In the genomic region with DNA sequence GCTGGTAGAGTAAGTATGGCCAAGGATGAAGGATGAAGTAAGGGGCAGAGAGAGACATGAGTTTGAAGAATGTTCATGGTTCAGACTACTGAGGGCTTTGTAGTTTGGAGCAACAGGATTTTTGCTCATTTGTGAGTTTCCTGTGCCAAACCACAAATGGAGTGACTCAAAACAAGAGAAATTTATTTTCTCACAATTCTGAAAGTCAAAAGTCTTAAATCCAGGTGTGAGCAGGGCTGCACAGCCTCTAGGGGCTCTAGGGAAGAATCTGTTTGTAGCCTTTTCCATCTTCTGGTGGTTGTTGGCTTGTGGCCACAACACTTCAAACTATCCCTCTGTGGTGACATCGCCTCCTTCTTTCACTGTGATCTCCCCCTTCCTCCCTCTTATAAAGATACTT, we compare ENCODE assay signal across 12 cellular contexts. TPM values are rescaled to one million over a fixed set of nuclear protein-coding genes. Genes with fewer than 3 reads are reported as not detected.
A peak's percentile ranks its signal among the peaks of the same experiment; 100 is the strongest.
DNase-seq lines count a peak whose midpoint lies in the region; ATAC-seq and TF ChIP-seq lines count a peak whose summit lies in the region.
"Had no signal": no experiment of that assay in that cellular context is flagged by ENCODE, and none has a peak within 500 bp of the region (broad histone marks: within the 10 kb centered on the region; RNA-seq: fewer than 3 reads in every experiment).

No MANE protein-coding gene starts in this region.

- H3K79me2 ChIP-seq in GM23338 (replicated peaks; ENCODE audit: insufficient read depth): no peaks in the 10 kb centered on the region

- H3K9me2 ChIP-seq in GM23338 (ENCODE audit: insufficient read depth): no peaks in the 10 kb centered on the region

- no peaks in the 10 kb centered on the region; the same call in 2 of the 3 replicates for H3K4me1 Mint-ChIP-seq in GM23338

- DNase-seq in GM06990 (ENCODE audit: extremely low read depth, insufficient read length) (peak; percentile 6), astrocyte of the cerebellum (ENCODE audit: low read depth) (peak; percentile 5), GM23338 (ENCODE audit: low spot score) (no peak), NCI-H1048 (lab: John Stamatoyannopoulos, UW) (no peak), NCI-H1417 treated with DMSO at 0.1 percent for 48 hours (lab: John Stamatoyannopoulos, UW) (no peak)
- DNase-seq: NCI-H1092 treated with DMSO at 0.1 percent for 48 hours had no signal

- no peaks in the 10 kb centered on the region for H4K20me1 ChIP-seq in GM23338 (replicated peaks; ENCODE audit: insufficient read depth)

- H3K4me2 ChIP-seq in GM23338: no peak overlapping the region

- H3K9me3 Mint-ChIP-seq in GM23338: no peaks in the 10 kb centered on the region

- H3K27ac Mint-ChIP-seq in GM23338: no peak overlapping the region

- H3K27me3 Mint-ChIP-seq in GM23338 (ENCODE audit: insufficient read depth, low read depth, poor library complexity): no peaks in the 10 kb centered on the region

- no peaks in the 10 kb centered on the region for H3K4me1 ChIP-seq in GM23338 (ENCODE audit: insufficient read depth)

- no peak overlapping the region for H3K4me3 Mint-ChIP-seq in GM23338

- no peak overlapping the region for H3K27ac ChIP-seq in GM23338 (ENCODE audit: low read depth)
- H3K27ac ChIP-seq: epithelial cell of prostate had no signal

- H2AFZ ChIP-seq in GM23338: no peak overlapping the region

- TF ChIP-seq CTCF in GM06990 (IDR thresholded peaks at IDR 0.05; ENCODE audit: insufficient read depth, low read length, poor library complexity, severe bottlenecking) (no peak), astrocyte of the cerebellum (IDR thresholded peaks at IDR 0.05; ENCODE audit: low read depth, low read length, missing control alignments) (no peak), GM23338 (conservative IDR thresholded peaks at IDR 0.05; ENCODE audit: low read depth in 2 of 2) (no peak)

- in situ Hi-C loops in astrocyte of the cerebellum (cut with HindIII; ENCODE audit: low sequenced_read_pairs): no loop called here

- ATAC-seq in GM19455 (IDR thresholded peaks at IDR 0.05; ENCODE audit: unreplicated experiment) (peak; percentile 55), HG03342 (IDR thresholded peaks at IDR 0.05; ENCODE audit: unreplicated experiment) (peak; percentile 65), GM23338 (no peak), GM21390 (IDR thresholded peaks at IDR 0.05; ENCODE audit: unreplicated experiment) (no peak)
- ATAC-seq: Right ventricle myocardium inferior had no signal

- H3K36me3 Mint-ChIP-seq in GM23338 (ENCODE audit: low read depth): no peaks in the 10 kb centered on the region

- no peaks in the 10 kb centered on the region for H3K36me3 ChIP-seq in GM06990 (ENCODE audit: control insufficient read depth, insufficient read depth, low read length)
- H3K36me3 ChIP-seq in GM23338 (ENCODE audit: insufficient read depth): no peaks in the 10 kb centered on the region

- H3K27me3 ChIP-seq in GM06990 (replicated peaks; ENCODE audit: control insufficient read depth, insufficient read depth, low read length): no peaks in the 10 kb centered on the region; the same call in 1 of the 2 replicates
- H3K27me3 ChIP-seq in GM23338 (ENCODE audit: insufficient read depth): no peaks in the 10 kb centered on the region

- H3K4me3 ChIP-seq in GM06990 (replicated peaks; ENCODE audit: low read depth, low read length) (no peak overlapping the region), astrocyte of the cerebellum (ENCODE audit: low read depth, low read length) (no peak overlapping the region), GM23338 (no peak overlapping the region)
- H3K4me3 ChIP-seq: lung had no signal

- no peaks in the 10 kb centered on the region for H3F3A ChIP-seq in GM23338 (replicated peaks; ENCODE audit: low read depth)

TF ChIP-seq in GM23338, 12 proteins besides CTCF, POLR2A, EP300 and RAD21 (continues in another document):
- TF ChIP-seq POLR2AphosphoS5 (IDR thresholded peaks at IDR 0.05; ENCODE audit: low read depth) (no peak), ETS1 (IDR thresholded peaks at IDR 0.05) (no peak), STAT1 (IDR thresholded peaks at IDR 0.05; ENCODE audit: unreplicated experiment) (no peak), JUNB (IDR thresholded peaks at IDR 0.05; ENCODE audit: unreplicated experiment) (no peak), ZNF462 (CRISPR knock-in tag; IDR thresholded peaks at IDR 0.05) (no peak), NANOG (IDR thresholded peaks at IDR 0.05; ENCODE audit: borderline replicate concordance) (no peak), CREB1 (CRISPR knock-in tag; IDR thresholded peaks at IDR 0.05; ENCODE audit: low read depth) (no peak), ZNF114 (CRISPR knock-in tag; IDR thresholded peaks at IDR 0.05) (no peak)

RNA-seq across cellular contexts. Expression of gene RHOU, which starts 58.9 kb away (rescaled TPM):
- 3.7 and 4.4 TPM in 2 replicates for total RNA-seq in GM23338 (2014; rRNA removed; shearing (Covaris generic))
- 0.64 and 0.95 TPM in 2 replicates for polyA plus RNA-seq in GM23338 (2016; fragmentation: Nextera tagmentation; extraction: Ambion mirVana)

Comparison
In these comparisons a context has a peak if more than half of its experiments do, and no peak if none do; other contexts are left out.
1. DNase-seq: peak in GM06990 (single experiment) and astrocyte of the cerebellum (single experiment); none in GM23338 (single experiment), NCI-H1048 (single experiment) and NCI-H1417 treated with DMSO at 0.1 percent for 48 hours (single experiment).
2. ATAC-seq: peak in GM19455 (single experiment) and HG03342 (single experiment); none in GM23338 (single experiment) and GM21390 (single experiment).